In the genomic region with DNA sequence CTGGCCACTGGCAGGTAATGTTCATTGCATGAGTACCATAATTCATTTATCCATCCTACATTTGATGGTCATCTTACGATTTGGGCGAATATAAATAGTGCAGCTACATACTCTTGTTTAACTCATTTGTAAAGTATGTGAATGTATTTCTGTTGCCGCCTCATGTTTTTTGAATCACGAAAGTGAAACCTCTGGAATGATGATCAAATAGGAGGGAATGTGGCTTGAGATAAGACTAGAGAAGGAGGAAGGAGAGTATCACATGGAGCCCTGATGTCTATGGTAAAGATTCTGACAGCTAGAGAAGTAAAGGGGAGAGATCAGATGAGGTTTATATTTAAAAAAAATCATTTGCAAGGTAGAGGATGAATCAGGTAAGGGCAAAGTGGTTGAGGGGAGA, we compare ENCODE assay signal across 17 cellular contexts. TPM values are rescaled to one million over a fixed set of nuclear protein-coding genes. Genes with fewer than 3 reads are reported as not detected.
DNase-seq lines count a peak whose midpoint lies in the region; ATAC-seq and TF ChIP-seq lines count a peak whose summit lies in the region.
"Had no signal": no experiment of that assay in that cellular context is flagged by ENCODE, and none has a peak within 500 bp of the region (broad histone marks: within the 10 kb centered on the region; RNA-seq: fewer than 3 reads in every experiment).

No MANE protein-coding gene starts in this region.

- H3K36me3 Mint-ChIP-seq in activated naive CD4-positive, alpha-beta T cell treated with anti-CD3 and anti-CD28 coated beads for 36 hours (ENCODE audit: low read depth), result peaks cover 40% of the 10 kb centered on the region
- H3K36me3 Mint-ChIP-seq in stimulated activated naive B cell treated with anti-CD40 and anti-IgM and Interleukin-4, amounts not matched to agents 10 μg/mL and 1 μg/mL and 100 μg/mL, for 72 hours, result peaks cover 45 to 49% of the 10 kb centered on the region in 2 donors

- no peak overlapping the region for H3K4me3 Mint-ChIP-seq in activated naive CD4-positive, alpha-beta T cell treated with anti-CD3 and anti-CD28 coated beads for 36 hours
- H3K4me3 Mint-ChIP-seq in stimulated activated naive B cell treated with anti-CD40 and anti-IgM and Interleukin-4, amounts not matched to agents 10 μg/mL and 1 μg/mL and 100 μg/mL, for 72 hours, result no peak overlapping the region
- H3K4me3 Mint-ChIP-seq: H9 had no signal

- H3K27ac Mint-ChIP-seq in activated naive CD4-positive, alpha-beta T cell treated with anti-CD3 and anti-CD28 coated beads for 36 hours, result peak overlapping the region; percentile 42
- H3K27ac Mint-ChIP-seq in stimulated activated naive B cell treated with anti-CD40 and anti-IgM and Interleukin-4, amounts not matched to agents 10 μg/mL and 1 μg/mL and 100 μg/mL, for 72 hours, result peak overlapping the region; percentile 0

- no peak for DNase-seq in activated naive CD4-positive, alpha-beta T cell treated with anti-CD3 and anti-CD28 coated beads for 36 hours
- no peak for DNase-seq in activated naive CD4-positive, alpha-beta T cell treated with anti-CD3 and anti-CD28 coated beads, Interleukin-2, amount 50 U/mL, for 16 hours
- DNase-seq in fibroblast of the aortic adventitia (ENCODE audit: low read depth), result peak; percentile 82
- no peak for DNase-seq in stimulated activated naive B cell treated with anti-CD40 and anti-IgM and Interleukin-4, amounts not matched to agents 10 μg/mL and 1 μg/mL and 100 μg/mL, for 72 hours
- no peak for DNase-seq in hypothalamus (lab: John Stamatoyannopoulos, UW)
- no peak for DNase-seq in NCI-H774 (lab: John Stamatoyannopoulos, UW)
- DNase-seq: cortex of kidney; DMS 273 treated with DMSO at 0.1 percent for 48 hours; esophagus squamous epithelium; H9; KBM-7; NCI-H2227 treated with DMSO at 0.1 percent for 48 hours; stimulated activated CD4-positive, alpha-beta T cell treated with anti-CD3 and anti-CD28 coated beads, Interleukin-4, amount 100 ng/mL, for 4 hours; stimulated activated naive CD4-positive, alpha-beta T cell; uterus had no signal

- H3K27me3 Mint-ChIP-seq in activated naive CD4-positive, alpha-beta T cell treated with anti-CD3 and anti-CD28 coated beads for 36 hours (ENCODE audit: low read depth), result no peaks in the 10 kb centered on the region
- no peaks in the 10 kb centered on the region for H3K27me3 Mint-ChIP-seq in stimulated activated naive B cell treated with anti-CD40 and anti-IgM and Interleukin-4, amounts not matched to agents 10 μg/mL and 1 μg/mL and 100 μg/mL, for 72 hours

- H3K4me1 Mint-ChIP-seq in activated naive CD4-positive, alpha-beta T cell treated with anti-CD3 and anti-CD28 coated beads for 36 hours (ENCODE audit: low read depth), result peaks cover 14% of the 10 kb centered on the region
- peaks cover 10 to 11% of the 10 kb centered on the region in 2 donors for H3K4me1 Mint-ChIP-seq in stimulated activated naive B cell treated with anti-CD40 and anti-IgM and Interleukin-4, amounts not matched to agents 10 μg/mL and 1 μg/mL and 100 μg/mL, for 72 hours
- H3K4me1 Mint-ChIP-seq: H9 had no signal

- TF ChIP-seq CTCF in WI38 (IDR thresholded peaks at IDR 0.05; ENCODE audit: low read depth, low read length) (no peak), fibroblast of the aortic adventitia (IDR thresholded peaks at IDR 0.05; ENCODE audit: insufficient read depth, low read length) (no peak)

- intact Hi-C loops in activated naive CD4-positive, alpha-beta T cell treated with anti-CD3 and anti-CD28 coated beads for 36 hours (cut with micrococcal nuclease), result no loop called here

- H3K4me3 ChIP-seq in WI38 (ENCODE audit: low read depth, low read length), result peak overlapping the region; percentile 25; the same call in 1 of the 2 replicates
- H3K4me3 ChIP-seq in fibroblast of the aortic adventitia (ENCODE audit: low read depth, low read length), result no peak overlapping the region
- H3K4me3 ChIP-seq: esophagus squamous epithelium, uterus had no signal

- ATAC-seq in stimulated activated naive B cell treated with anti-CD40 and anti-IgM and Interleukin-4, amounts not matched to agents 10 μg/mL and 1 μg/mL and 100 μg/mL, for 72 hours (replicated peaks), result no peak
- ATAC-seq in GM18498 (IDR thresholded peaks at IDR 0.05; ENCODE audit: unreplicated experiment), result no peak

- CTCF ChIA-PET in activated naive CD4-positive, alpha-beta T cell treated with anti-CD3 and anti-CD28 coated beads for 36 hours (lab: Charles Lee), result interaction anchor here (0.9 to 1.1 kb wide), 2 partner anchors 14 to 79 kb away, joined by 3 to 4 read pairs; no protein-coding TSS in a partner anchor

- H3K9me3 Mint-ChIP-seq in activated naive CD4-positive, alpha-beta T cell treated with anti-CD3 and anti-CD28 coated beads for 36 hours, result no peaks in the 10 kb centered on the region
- H3K9me3 Mint-ChIP-seq in stimulated activated naive B cell treated with anti-CD40 and anti-IgM and Interleukin-4, amounts not matched to agents 10 μg/mL and 1 μg/mL and 100 μg/mL, for 72 hours, result no peaks in the 10 kb centered on the region
- H3K9me3 Mint-ChIP-seq: H9 had no signal

RNA-seq across cellular contexts. Expression of a gene that starts 8.0 kb away (rescaled TPM):
- 10 to 100 TPM; 48.8 to 51.2 TPM for total RNA-seq in activated naive CD4-positive, alpha-beta T cell treated with anti-CD3 and anti-CD28 coated beads for 36 hours
- total RNA-seq in fibroblast of the aortic adventitia (ENCODE audit: low replicate concordance), result 20.9 and 29.5 TPM in 2 replicates

RNA-seq across cellular contexts. Expression of a gene that starts 15.5 kb away (rescaled TPM):
- total RNA-seq in activated naive CD4-positive, alpha-beta T cell treated with anti-CD3 and anti-CD28 coated beads for 36 hours, result 100 to 1,000 TPM; 322 to 354 TPM
- 99.6 and 108 TPM in 2 replicates for total RNA-seq in fibroblast of the aortic adventitia (ENCODE audit: low replicate concordance)

RNA-seq across cellular contexts. Expression of a gene that starts 52.4 kb away (rescaled TPM):
- total RNA-seq in activated naive CD4-positive, alpha-beta T cell treated with anti-CD3 and anti-CD28 coated beads for 36 hours, result not detected
- total RNA-seq in fibroblast of the aortic adventitia (ENCODE audit: low replicate concordance), result not detected in 2 replicates
